12 cellular contexts compared by ENCODE assay signal in genomic region chr5:159405611-159406031, GRCh38.
DNase-seq lines count a peak whose midpoint lies in the region; ATAC-seq, FAIRE-seq and TF ChIP-seq lines count a peak whose summit lies in the region.
"Had no signal": no experiment of that assay in that cellular context is flagged by ENCODE, and none has a peak within 500 bp of the region (broad histone marks: within the 10 kb centered on the region; RNA-seq: fewer than 3 reads in every experiment).

No MANE protein-coding gene starts in this region.

- H2AFZ ChIP-seq in SK-N-SH (ENCODE audit: low read depth): no peak overlapping the region

- H3K36me3 ChIP-seq in SK-N-SH (replicated peaks in 1 of 2; ENCODE audit: control insufficient read depth in 1 of 2, insufficient read depth in 2 of 2, low read length in 1 of 2): no peaks in the 10 kb centered on the region
- H3K36me3 ChIP-seq: gastroesophageal sphincter had no signal

- no peaks in the 10 kb centered on the region for H3K36me3 Mint-ChIP-seq in effector memory CD8-positive, alpha-beta T cell (ENCODE audit: insufficient read depth)

- no peak for TF ChIP-seq RAD21 in SK-N-SH (IDR thresholded peaks at IDR 0.05; ENCODE audit: low read length)

- no peak overlapping the region for H3K4me3 ChIP-seq in SK-N-SH (ENCODE audit: low read depth in 2 of 2, low read length in 1 of 2)
- H3K4me3 ChIP-seq: gastroesophageal sphincter had no signal

- H3K27ac Mint-ChIP-seq in effector memory CD8-positive, alpha-beta T cell: no peak overlapping the region

- H4K20me1 ChIP-seq in SK-N-SH (ENCODE audit: insufficient read depth): no peaks in the 10 kb centered on the region

- H3K4me2 ChIP-seq in SK-N-SH: no peak overlapping the region

- CTCF ChIA-PET in SK-N-SH (lab: Yijun Ruan, JAX): no interaction called here

- DNase-seq in GM18507 (ENCODE audit: extremely low spot score, insufficient read length, low read depth) (no peak), RPMI8226 (peak; percentile 55), T1000 (lab: John Stamatoyannopoulos, UW) (no peak), SK-N-SH (no peak), AG20443 (ENCODE audit: low spot score) (no peak)
- no peak for DNase-seq in effector memory CD8-positive, alpha-beta T cell
- DNase-seq: NCI-H1048, Right ventricle myocardium superior had no signal

- H3K79me2 ChIP-seq in SK-N-SH (ENCODE audit: insufficient read depth): no peaks in the 10 kb centered on the region

- peaks cover 12 to 18% of the 10 kb centered on the region in 2 donors for H3K4me1 Mint-ChIP-seq in effector memory CD8-positive, alpha-beta T cell (ENCODE audit: low read depth in 2 of 2)

- no peaks in the 10 kb centered on the region for H3F3A ChIP-seq in SK-N-SH (replicated peaks; ENCODE audit: insufficient read depth)

- no peaks in the 10 kb centered on the region; the same call in 1 of the 2 replicates for H3K27me3 ChIP-seq in SK-N-SH (ENCODE audit: insufficient read depth)

- H3K9me3 Mint-ChIP-seq in effector memory CD8-positive, alpha-beta T cell: no peaks in the 10 kb centered on the region

- H3K9me2 ChIP-seq in SK-N-SH: no peaks in the 10 kb centered on the region

- FAIRE-seq in GM18507 (lab: Jason Lieb, UNC): peak; percentile 93
- FAIRE-seq: H1 had no signal

- no peak overlapping the region for H3K4me3 Mint-ChIP-seq in effector memory CD8-positive, alpha-beta T cell

- 36% methylated on average over 5 of the region's 5 CpGs for WGBS in SK-N-SH (ENCODE audit: low lambda C conversion rate)

- no peaks in the 10 kb centered on the region for H3K9me3 ChIP-seq in SK-N-SH
- H3K9me3 ChIP-seq: gastroesophageal sphincter had no signal

- no peak overlapping the region for H3K27ac ChIP-seq in SK-N-SH (ENCODE audit: low read depth in 2 of 2, low read length in 1 of 2)
- H3K27ac ChIP-seq: gastroesophageal sphincter had no signal

- H3K4me1 ChIP-seq in SK-N-SH (ENCODE audit: control insufficient read depth in 1 of 2, insufficient read depth in 2 of 2, low read depth in 1 of 2, low read length in 1 of 2): peaks cover 0 to 6% of the 10 kb centered on the region in 2 experiments; a peak in 2 of 4 replicates
- H3K4me1 ChIP-seq: gastroesophageal sphincter had no signal

- H3K9ac ChIP-seq in SK-N-SH: no peak overlapping the region

- POLR2A ChIA-PET in SK-N-SH (lab: Yijun Ruan, JAX): interaction anchor here (0.7 kb wide), 1 partner anchor 89 kb away, joined by 3 read pairs; no protein-coding TSS in a partner anchor

- peak; percentile 57 for ATAC-seq in GM21423 (IDR thresholded peaks at IDR 0.05; ENCODE audit: unreplicated experiment)
- peak; percentile 84 for ATAC-seq in HG03108 (IDR thresholded peaks at IDR 0.05; ENCODE audit: unreplicated experiment)
- no peak for ATAC-seq in effector memory CD8-positive, alpha-beta T cell (replicated peaks)
- ATAC-seq: gastroesophageal sphincter had no signal

- no peak for TF ChIP-seq CTCF in SK-N-SH (IDR thresholded peaks at IDR 0.05)

- no peak for TF ChIP-seq EP300 in SK-N-SH (IDR thresholded peaks at IDR 0.05; ENCODE audit: borderline replicate concordance in 1 of 2, low read depth in 1 of 2, low read length in 1 of 2)

- peaks cover 0 to 29% of the 10 kb centered on the region in 2 donors for H3K27me3 Mint-ChIP-seq in effector memory CD8-positive, alpha-beta T cell

TF ChIP-seq in SK-N-SH, 30 proteins besides CTCF, POLR2A, EP300 and RAD21:
- no peak for TF ChIP-seq TEAD4 (IDR thresholded peaks at IDR 0.05; ENCODE audit: borderline replicate concordance, insufficient read depth)
- no peak for TF ChIP-seq FOXJ3 (CRISPR knock-in tag; IDR thresholded peaks at IDR 0.05)
- TF ChIP-seq USF2 (IDR thresholded peaks at IDR 0.05; ENCODE audit: borderline replicate concordance, low read depth, low read length): no peak
- TF ChIP-seq TCF12 (IDR thresholded peaks at IDR 0.05): no peak
- TF ChIP-seq JUND (IDR thresholded peaks at IDR 0.05): no peak
- no peak for TF ChIP-seq GABPA (IDR thresholded peaks at IDR 0.05; ENCODE audit: low read depth)
- no peak for TF ChIP-seq ELF1 (IDR thresholded peaks at IDR 0.05)
- TF ChIP-seq RCOR1 (IDR thresholded peaks at IDR 0.05; ENCODE audit: low read length): no peak
- no peak for TF ChIP-seq MEF2A (IDR thresholded peaks at IDR 0.05; ENCODE audit: borderline replicate concordance, low read depth)
- TF ChIP-seq, protein P1, sequence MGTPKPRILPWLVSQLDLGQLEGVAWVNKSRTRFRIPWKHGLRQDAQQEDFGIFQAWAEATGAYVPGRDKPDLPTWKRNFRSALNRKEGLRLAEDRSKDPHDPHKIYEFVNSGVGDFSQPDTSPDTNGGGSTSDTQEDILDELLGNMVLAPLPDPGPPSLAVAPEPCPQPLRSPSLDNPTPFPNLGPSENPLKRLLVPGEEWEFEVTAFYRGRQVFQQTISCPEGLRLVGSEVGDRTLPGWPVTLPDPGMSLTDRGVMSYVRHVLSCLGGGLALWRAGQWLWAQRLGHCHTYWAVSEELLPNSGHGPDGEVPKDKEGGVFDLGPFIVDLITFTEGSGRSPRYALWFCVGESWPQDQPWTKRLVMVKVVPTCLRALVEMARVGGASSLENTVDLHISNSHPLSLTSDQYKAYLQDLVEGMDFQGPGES (IDR thresholded peaks at IDR 0.05; ENCODE audit: low read depth, low read length): no peak
- TF ChIP-seq MXI1 (IDR thresholded peaks at IDR 0.05; ENCODE audit: low read depth, low read length): no peak
- no peak for TF ChIP-seq FOSL2 (IDR thresholded peaks at IDR 0.05; ENCODE audit: borderline replicate concordance, low read depth)
- no peak for TF ChIP-seq TAF1 (IDR thresholded peaks at IDR 0.05; ENCODE audit: borderline replicate concordance, low read depth, low read length)
